In the genomic region with DNA sequence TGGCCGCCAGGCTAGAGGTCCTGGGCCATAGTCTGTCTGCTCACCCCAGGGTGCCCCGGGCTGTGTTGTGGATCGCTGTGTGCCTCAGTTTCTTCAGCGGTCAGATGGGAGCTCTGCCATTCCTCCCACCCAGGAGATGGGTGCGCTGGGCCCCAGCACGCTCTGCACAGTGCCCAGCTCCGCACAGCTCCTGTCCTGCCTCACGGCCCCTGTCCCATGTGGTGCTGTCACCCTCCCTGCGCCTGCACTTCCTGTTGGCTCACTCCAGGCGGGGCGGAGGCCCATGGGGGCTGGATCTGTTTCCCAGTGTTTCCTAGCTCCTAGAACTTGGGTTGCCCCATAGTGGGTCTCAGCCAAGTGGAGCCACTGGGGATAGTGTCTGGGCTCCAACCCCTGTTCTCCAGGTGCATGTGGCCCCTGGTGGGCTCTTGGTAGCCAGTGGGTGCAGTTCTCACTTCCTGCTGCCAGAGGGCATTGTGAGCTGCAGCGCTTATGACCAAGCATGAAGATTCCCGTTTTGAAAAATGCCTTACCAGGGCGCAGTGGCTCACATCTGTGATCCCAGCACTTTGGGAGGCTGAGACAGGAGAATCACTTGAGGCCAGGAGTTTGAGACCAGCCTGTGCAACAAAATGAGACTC, we compare ENCODE assay signal across 8 cellular contexts.
DNase-seq lines count a peak whose midpoint lies in the region; ATAC-seq and TF ChIP-seq lines count a peak whose summit lies in the region.

No MANE protein-coding gene starts in this region.

- no peaks in the 10 kb centered on the region for H3K27me3 Mint-ChIP-seq in memory B cell

- intact Hi-C loops in body of pancreas (cut with DNase I), result no loop called here

- peaks cover 19% of the 10 kb centered on the region for H3K36me3 Mint-ChIP-seq in memory B cell

- DNase-seq in NCI-H1417 (lab: John Stamatoyannopoulos, UW) (peak; percentile 26 to 42 (median 29)), NCI-H1417 treated with DMSO at 0.1 percent for 48 hours (lab: John Stamatoyannopoulos, UW) (no peak), body of pancreas (no peak), memory B cell (ENCODE audit: low spot score in 2 of 2) (no peak), NCI-H446 treated with DMSO at 0.1 percent for 48 hours (lab: John Stamatoyannopoulos, UW) (no peak), superior temporal gyrus (ENCODE audit: extremely low spot score) (no peak)
- DNase-seq in Jurkat, Clone E6-1 (ENCODE audit: low read depth, low spot score), result peak; percentile 35
- DNase-seq in stimulated activated CD4-positive, alpha-beta T cell treated with anti-CD3 and anti-CD28 coated beads, Interleukin-4, amount 100 ng/mL, for 24 hours, result no peak

- H3K27ac ChIP-seq in body of pancreas, result no peak overlapping the region

- H3K4me3 ChIP-seq in Jurkat, Clone E6-1 (ENCODE audit: low read length), result no peak overlapping the region
- H3K4me3 ChIP-seq in body of pancreas, result no peak overlapping the region

- peaks cover 12% of the 10 kb centered on the region for H3K4me1 ChIP-seq in body of pancreas

- no peak for ATAC-seq in body of pancreas
- peak; percentile 34 for ATAC-seq in memory B cell (ENCODE audit: low read depth)

- 52 to 56% methylated on average over 7 to 14 of the region's 14 CpGs for WGBS in body of pancreas, 2 donors

- H3K4me3 Mint-ChIP-seq in memory B cell, result no peak overlapping the region

- no peaks in the 10 kb centered on the region for H3K9me3 ChIP-seq in body of pancreas

- H3K4me1 Mint-ChIP-seq in memory B cell, result peaks cover 2% of the 10 kb centered on the region

- peaks cover 6 to 9% of the 10 kb centered on the region in 2 donors for H3K36me3 ChIP-seq in body of pancreas (replicated peaks in 1 of 2; ENCODE audit: insufficient read depth in 1 of 2, low read depth in 2 of 2)

- TF ChIP-seq CTCF in body of pancreas (IDR thresholded peaks at IDR 0.05), result peak in 6 of 7 experiments; percentile 16 to 53 (median 42)

- no peak for TF ChIP-seq POLR2A in body of pancreas (IDR thresholded peaks at IDR 0.05)

- H3K9me3 Mint-ChIP-seq in memory B cell, result no peaks in the 10 kb centered on the region

- H3K27me3 ChIP-seq in body of pancreas, result no peaks in the 10 kb centered on the region

- no peak overlapping the region for H3K27ac Mint-ChIP-seq in memory B cell

Comparison
In these comparisons a context has a peak if more than half of its experiments do, and no peak if none do; other contexts are left out.
1. DNase-seq: peak in NCI-H1417 (3 of 3) and Jurkat, Clone E6-1 (single experiment); none in NCI-H1417 treated with DMSO at 0.1 percent for 48 hours (single experiment), body of pancreas (0 of 4), memory B cell (0 of 2), NCI-H446 treated with DMSO at 0.1 percent for 48 hours (single experiment), superior temporal gyrus (single experiment) and stimulated activated CD4-positive, alpha-beta T cell treated with anti-CD3 and anti-CD28 coated beads, Interleukin-4, amount 100 ng/mL, for 24 hours (single experiment).